In the genomic region with DNA sequence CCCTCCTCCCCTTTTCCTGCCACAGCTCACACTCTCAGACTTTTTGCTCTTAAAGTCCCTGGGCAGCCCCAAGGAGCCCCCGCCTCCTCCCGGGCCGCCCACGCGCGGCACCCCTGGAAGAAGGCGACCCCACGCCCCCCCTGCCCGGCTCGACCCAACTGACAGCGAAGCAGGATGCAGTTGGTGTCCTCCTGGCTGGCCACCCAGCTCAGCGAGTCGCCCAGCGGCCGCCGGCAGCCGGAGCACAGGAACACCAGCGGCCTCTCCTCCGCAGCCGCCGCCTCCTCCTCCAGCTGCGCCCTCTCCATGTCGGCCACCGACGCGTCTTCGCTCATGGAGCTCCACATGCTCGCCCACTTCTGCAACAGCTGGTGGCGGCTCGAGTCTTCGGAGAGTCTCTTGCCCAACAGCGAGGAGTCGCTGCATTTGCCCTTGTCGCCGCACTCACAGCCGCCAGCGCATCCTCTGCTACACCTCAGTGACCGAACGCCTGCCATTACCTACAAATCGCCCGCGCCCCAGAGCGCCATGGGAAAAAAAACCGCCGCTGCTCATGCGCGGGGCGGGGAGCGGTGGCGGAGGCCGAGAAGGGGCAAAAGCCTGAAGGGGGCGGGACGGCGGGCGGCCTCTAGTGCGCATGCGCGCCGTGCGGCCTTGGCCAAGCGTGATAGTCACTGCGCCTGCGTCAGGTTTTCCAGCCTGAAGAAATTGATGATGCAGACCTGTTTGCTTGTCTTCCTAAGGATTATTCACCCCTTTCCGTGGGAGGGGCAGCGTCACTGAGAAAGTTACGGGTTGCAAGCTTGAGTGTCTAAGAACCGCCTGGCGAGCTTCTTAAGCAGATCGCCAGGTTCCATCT, we compare ENCODE assay signal across 8 cellular contexts. TPM values are rescaled to one million over a fixed set of nuclear protein-coding genes. Genes with fewer than 3 reads are reported as not detected.
DNase-seq lines count a peak whose midpoint lies in the region; ATAC-seq and TF ChIP-seq lines count a peak whose summit lies in the region.

MIS18A (minus strand) TSS at position 532 of the 859 bp plus-strand sequence; CDS start at position 497, 35 bp downstream.

- peaks cover 3% of the 10 kb centered on the region for H3K79me2 ChIP-seq in trophoblast cell (ENCODE audit: control insufficient read depth, insufficient read depth, low read length, poor library complexity)

- peak within 1 kb of the TSS; percentile 74 for H3K4me3 ChIP-seq in GM12865 (ENCODE audit: low read depth, low read length)
- H3K4me3 ChIP-seq in cardiac muscle cell, result peak within 1 kb of the TSS; percentile 60
- peak within 1 kb of the TSS; percentile 94 for H3K4me3 ChIP-seq in trophoblast cell (ENCODE audit: low read depth, low read length)

- H3K9me3 Mint-ChIP-seq in activated naive CD8-positive, alpha-beta T cell treated with anti-CD3 and anti-CD28 coated beads, Interleukin-2, amount 50 U/mL, for 24 hours, result no peaks in the 10 kb centered on the region
- no peaks in the 10 kb centered on the region for H3K9me3 Mint-ChIP-seq in type B pancreatic cell

- peak within 1 kb of the TSS; percentile 61 for H3K9ac ChIP-seq in trophoblast cell (ENCODE audit: low read length)

- H2AK5ac ChIP-seq in trophoblast cell (ENCODE audit: low read length), result no peak within 1 kb of the TSS

- peak; percentile 96 for DNase-seq in GM12865 (ENCODE audit: low read depth)
- peak; percentile 89 for DNase-seq in NCI-H1417 treated with DMSO at 0.1 percent for 48 hours (lab: John Stamatoyannopoulos, UW)
- DNase-seq in SW480 (ENCODE audit: low spot score), result peak; percentile 91
- DNase-seq in activated naive CD8-positive, alpha-beta T cell treated with anti-CD3 and anti-CD28 coated beads, Interleukin-2, amount 50 U/mL, for 24 hours, result peak; percentile 99
- peak; percentile 97 for DNase-seq in cardiac muscle cell (ENCODE audit: low read depth in 1 of 2, low spot score in 1 of 2)
- DNase-seq in trophoblast cell, result peak; percentile 98 to 99
- DNase-seq in type B pancreatic cell (ENCODE audit: extremely low spot score, unreplicated experiment), result peak; percentile 99

- H4K8ac ChIP-seq in trophoblast cell (ENCODE audit: low read depth, low read length), result peak within 1 kb of the TSS; percentile 90

- H3K27ac ChIP-seq in cardiac muscle cell, result peak within 1 kb of the TSS; percentile 73
- no peak within 1 kb of the TSS for H3K27ac ChIP-seq in trophoblast cell (ENCODE audit: low read depth, low read length)

- H3K18ac ChIP-seq in trophoblast cell (ENCODE audit: low read length), result peak within 1 kb of the TSS; percentile 55

- TF ChIP-seq CTCF in GM12865 (IDR thresholded peaks at IDR 0.05; ENCODE audit: insufficient read depth, low read depth, low read length, missing control alignments) (no peak), cardiac muscle cell (IDR thresholded peaks at IDR 0.05; ENCODE audit: low read depth, low read length) (peak; percentile 7), type B pancreatic cell (conservative IDR thresholded peaks at IDR 0.05) (no peak)

- H3K27me3 ChIP-seq in cardiac muscle cell (no peaks in the 10 kb centered on the region), trophoblast cell (ENCODE audit: insufficient read depth, low read length) (no peaks in the 10 kb centered on the region)

- ATAC-seq in HG02763 (IDR thresholded peaks at IDR 0.05; ENCODE audit: unreplicated experiment), result peak; percentile 96
- peak; percentile 90 for ATAC-seq in activated naive CD8-positive, alpha-beta T cell treated with anti-CD3 and anti-CD28 coated beads, Interleukin-2, amount 50 U/mL, for 24 hours

- no CpG with 5 or more reads among the region's 69 CpGs for WGBS in trophoblast cell (ENCODE audit: extremely low coverage, insufficient coverage, insufficient read length)

- peaks cover 3% of the 10 kb centered on the region for H3K27me3 Mint-ChIP-seq in activated naive CD8-positive, alpha-beta T cell treated with anti-CD3 and anti-CD28 coated beads, Interleukin-2, amount 50 U/mL, for 24 hours
- H3K27me3 Mint-ChIP-seq in type B pancreatic cell, result no peaks in the 10 kb centered on the region

- H2BK120ac ChIP-seq in trophoblast cell (ENCODE audit: insufficient read depth, low read length, poor library complexity), result no peak within 1 kb of the TSS

- H3K14ac ChIP-seq in trophoblast cell (ENCODE audit: low read length), result peak within 1 kb of the TSS; percentile 43

- peak within 1 kb of the TSS; percentile 96 for H3K27ac Mint-ChIP-seq in activated naive CD8-positive, alpha-beta T cell treated with anti-CD3 and anti-CD28 coated beads, Interleukin-2, amount 50 U/mL, for 24 hours
- peak within 1 kb of the TSS; percentile 94 for H3K27ac Mint-ChIP-seq in type B pancreatic cell

- peak within 1 kb of the TSS; percentile 19 for H3K4ac ChIP-seq in trophoblast cell (ENCODE audit: low read depth, low read length)

- no peak within 1 kb of the TSS for H3K23ac ChIP-seq in trophoblast cell (ENCODE audit: low read length)

- no peak within 1 kb of the TSS for H2BK12ac ChIP-seq in trophoblast cell (ENCODE audit: low read length)

- peak within 1 kb of the TSS; percentile 52 for H4K91ac ChIP-seq in trophoblast cell (ENCODE audit: low read depth, low read length)

- H4K12ac ChIP-seq in trophoblast cell (ENCODE audit: low read depth, low read length), result peak within 1 kb of the TSS; percentile 71

- H2AFZ ChIP-seq in trophoblast cell (ENCODE audit: insufficient read depth, low read length, poor library complexity), result peak within 1 kb of the TSS; percentile 89

- H3K36me3 Mint-ChIP-seq in activated naive CD8-positive, alpha-beta T cell treated with anti-CD3 and anti-CD28 coated beads, Interleukin-2, amount 50 U/mL, for 24 hours (ENCODE audit: low read depth), result peaks cover 19% of the 10 kb centered on the region
- H3K36me3 Mint-ChIP-seq in type B pancreatic cell, result peaks cover 5% of the 10 kb centered on the region

- no peak within 1 kb of the TSS for H2BK5ac ChIP-seq in trophoblast cell (ENCODE audit: low read depth, low read length, poor library complexity)

- H3K79me1 ChIP-seq in trophoblast cell (ENCODE audit: low read length), result peaks cover 6% of the 10 kb centered on the region

- H3K4me2 ChIP-seq in trophoblast cell (ENCODE audit: low read length), result peak within 1 kb of the TSS; percentile 83

- H3K4me3 Mint-ChIP-seq in activated naive CD8-positive, alpha-beta T cell treated with anti-CD3 and anti-CD28 coated beads, Interleukin-2, amount 50 U/mL, for 24 hours, result peak within 1 kb of the TSS; percentile 98
- peak within 1 kb of the TSS; percentile 100 for H3K4me3 Mint-ChIP-seq in type B pancreatic cell

- H3K4me1 ChIP-seq in cardiac muscle cell (ENCODE audit: low read depth) (peaks cover 6% of the 10 kb centered on the region), trophoblast cell (ENCODE audit: control insufficient read depth in 1 of 2, insufficient read depth in 2 of 2, low read length in 2 of 2) (peaks cover 5% of the 10 kb centered on the region in 2 experiments)

- H3K9me3 ChIP-seq in cardiac muscle cell (ENCODE audit: low read depth) (no peaks in the 10 kb centered on the region), trophoblast cell (ENCODE audit: insufficient read depth, low read depth, low read length) (no peaks in the 10 kb centered on the region)

- H3K4me1 Mint-ChIP-seq in activated naive CD8-positive, alpha-beta T cell treated with anti-CD3 and anti-CD28 coated beads, Interleukin-2, amount 50 U/mL, for 24 hours, result peaks cover 29% of the 10 kb centered on the region
- peaks cover 12% of the 10 kb centered on the region for H3K4me1 Mint-ChIP-seq in type B pancreatic cell (ENCODE audit: unreplicated experiment)

- H3K36me3 ChIP-seq in cardiac muscle cell, result peaks cover 6% of the 10 kb centered on the region
- peaks cover 2% of the 10 kb centered on the region in 2 experiments for H3K36me3 ChIP-seq in trophoblast cell (ENCODE audit: control insufficient read depth in 1 of 2, insufficient read depth in 2 of 2, low read length in 2 of 2)

RNA-seq across cellular contexts. Expression of gene MIS18A, which starts in this region (rescaled TPM):
- total RNA-seq in cardiac muscle cell (6.8 and 15.1 TPM in 2 replicates), type B pancreatic cell (ENCODE audit: low replicate concordance) (18.1 and 31.9 TPM in 2 replicates)
- polyA plus RNA-seq in cardiac muscle cell, result 17.8 and 27.9 TPM in 2 replicates
- 26.5 and 27.5 TPM in 2 replicates for polyA plus RNA-seq in trophoblast cell (2013)
